14 cellular contexts compared by ENCODE assay signal in the genomic region with DNA sequence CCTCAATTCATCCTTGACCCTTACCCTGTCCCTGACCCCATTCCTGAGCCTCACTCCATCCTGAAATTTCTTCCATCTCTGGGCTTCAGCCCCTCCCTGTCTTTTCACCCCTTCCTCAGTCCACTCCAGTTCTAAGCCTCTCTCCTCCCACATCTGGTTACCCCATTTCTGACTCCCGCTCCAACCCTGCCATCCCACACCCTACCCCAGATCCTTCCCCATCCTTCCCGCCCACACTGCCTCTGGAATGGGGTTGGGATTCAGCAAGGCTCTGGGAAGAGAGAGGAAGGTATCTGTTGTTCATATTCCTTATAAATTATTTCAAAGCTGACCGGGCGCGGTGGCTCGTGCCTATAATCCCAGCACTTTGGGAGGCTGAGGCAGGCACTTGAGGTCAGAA. TPM values are rescaled to one million over a fixed set of nuclear protein-coding genes. Genes with fewer than 3 reads are reported as not detected.
DNase-seq lines count a peak whose midpoint lies in the region; ATAC-seq, FAIRE-seq and TF ChIP-seq lines count a peak whose summit lies in the region.
"Had no signal": no experiment of that assay in that cellular context is flagged by ENCODE, and none has a peak within 500 bp of the region (broad histone marks: within the 10 kb centered on the region; RNA-seq: fewer than 3 reads in every experiment).

No MANE protein-coding gene starts in this region.

- H3K27ac Mint-ChIP-seq in neural crest cell (ENCODE audit: unreplicated experiment): peak overlapping the region; percentile 27
- H3K27ac Mint-ChIP-seq: CD4-positive, CD25-positive, alpha-beta regulatory T cell; GM23338 had no signal

- H3K4me1 Mint-ChIP-seq in neural crest cell: peaks cover 11% of the 10 kb centered on the region
- H3K4me1 Mint-ChIP-seq: CD4-positive, CD25-positive, alpha-beta regulatory T cell; GM23338 had no signal

- H3K36me3 Mint-ChIP-seq in neural crest cell (ENCODE audit: low read depth): no peaks in the 10 kb centered on the region
- H3K36me3 Mint-ChIP-seq: CD4-positive, CD25-positive, alpha-beta regulatory T cell had no signal

- no peaks in the 10 kb centered on the region for H3K27me3 Mint-ChIP-seq in neural crest cell (ENCODE audit: low read depth)

- peak; percentile 21 for DNase-seq in activated effector memory CD4-positive, alpha-beta T cell treated with anti-CD3 and anti-CD28 coated beads, Interleukin-2, amount 50 U/mL, for 16 hours
- no peak for DNase-seq in activated effector memory CD4-positive, alpha-beta T cell treated with Interleukin-2 at 50 U/mL for 16 hours
- DNase-seq in neural crest cell (ENCODE audit: low read depth, low spot score) (no peak), ureter (ENCODE audit: low spot score) (peak; percentile 10), RCC 7860 (ENCODE audit: low spot score) (no peak)
- DNase-seq: ACHN; CD4-positive, CD25-positive, alpha-beta regulatory T cell; GF-D8 had no signal

- no peaks in the 10 kb centered on the region for H3K9me3 Mint-ChIP-seq in neural crest cell
- H3K9me3 Mint-ChIP-seq: GM23338 had no signal

- H3K27ac ChIP-seq in cingulate gyrus (ENCODE audit: low read depth, low read length): peak overlapping the region; percentile 39
- H3K27ac ChIP-seq: BLaER1 treated with 17β-estradiol and CSF1 and Interleukin-3, amounts not matched to agents 10 nM and 100 nM had no signal

- no peak for TF ChIP-seq CTCF in neural crest cell (conservative IDR thresholded peaks at IDR 0.05)

- FAIRE-seq in RCC 7860 (lab: Jason Lieb, UNC): no peak

- H3K4me3 Mint-ChIP-seq in neural crest cell: no peak overlapping the region
- H3K4me3 Mint-ChIP-seq: CD4-positive, CD25-positive, alpha-beta regulatory T cell; GM23338 had no signal

- ATAC-seq in GM21526 (IDR thresholded peaks at IDR 0.05; ENCODE audit: low FRiP score, unreplicated experiment) (no peak), GM18511 (IDR thresholded peaks at IDR 0.05; ENCODE audit: unreplicated experiment) (no peak)
- ATAC-seq: GM23338 had no signal

RNA-seq across cellular contexts. Expression of gene MVB12B, which starts 29.9 kb away (rescaled TPM):
- total RNA-seq in neural crest cell (65.5 and 68.1 TPM in 2 replicates), ureter (37.5 TPM)
- total RNA-seq: HT-29 had no signal

Comparison
In these comparisons a context has a peak if more than half of its experiments do, and no peak if none do; other contexts are left out.
1. DNase-seq: peak in activated effector memory CD4-positive, alpha-beta T cell treated with anti-CD3 and anti-CD28 coated beads, Interleukin-2, amount 50 U/mL, for 16 hours (single experiment) and ureter (single experiment); none in activated effector memory CD4-positive, alpha-beta T cell treated with Interleukin-2 at 50 U/mL for 16 hours (single experiment), neural crest cell (single experiment) and RCC 7860 (single experiment).